Comparison of ENCODE assay signal across 8 cellular contexts in the genomic region with DNA sequence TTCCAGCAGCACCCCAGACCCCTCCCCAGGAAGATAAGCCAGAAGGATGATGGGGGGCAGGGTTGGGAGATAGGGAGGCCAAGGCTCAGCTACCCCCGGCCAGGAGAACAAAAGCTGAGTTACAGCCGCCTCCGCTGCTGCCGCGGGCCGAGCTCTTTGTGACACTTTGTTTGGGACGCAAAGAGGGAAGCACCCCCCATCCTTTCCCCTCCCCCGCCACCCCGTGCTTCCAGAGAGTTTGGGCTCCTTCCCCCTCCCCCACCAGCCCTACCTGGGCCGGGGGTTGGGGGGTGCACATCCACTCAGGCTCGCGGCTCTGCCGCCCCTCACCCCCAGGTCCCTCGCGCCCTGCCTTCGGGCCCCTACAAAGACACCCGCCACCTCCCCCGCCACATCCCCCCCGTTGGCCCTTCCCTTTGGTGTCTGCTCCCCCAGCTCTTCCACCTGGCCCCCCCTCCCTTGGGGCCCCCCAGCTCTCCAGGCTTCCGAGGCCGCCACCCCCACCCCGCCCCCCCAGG. TPM values are rescaled to one million over a fixed set of nuclear protein-coding genes. Genes with fewer than 3 reads are reported as not detected.
DNase-seq lines count a peak whose midpoint lies in the region; ATAC-seq and TF ChIP-seq lines count a peak whose summit lies in the region.

No MANE protein-coding gene starts in this region.

- peak overlapping the region; percentile 81 to 84 for H3K4me3 Mint-ChIP-seq in activated T-cell treated with anti-CD3 and anti-CD28 coated beads, Interleukin-2, amount 50 U/mL, for 72 hours

- intact Hi-C loops in body of pancreas (cut with DNase I): no loop called here
- intact Hi-C loops in lower lobe of right lung (cut with DNase I): loop anchor here (5.0 kb wide), 1 partner anchor 75 kb away; no protein-coding TSS in a partner anchor
- intact Hi-C loops in upper lobe of right lung (cut with DNase I): no loop called here

- H3K9me3 ChIP-seq in body of pancreas (no peaks in the 10 kb centered on the region), lower lobe of right lung (no peaks in the 10 kb centered on the region), upper lobe of right lung (no peaks in the 10 kb centered on the region)

- TF ChIP-seq POLR2A in body of pancreas (IDR thresholded peaks at IDR 0.05): peak in 2 of 3 donors; percentile 6 to 16

- peak in 1 of 2 donors; percentile 13 for DNase-seq in activated T-cell treated with anti-CD3 and anti-CD28 coated beads, Interleukin-2, amount 50 U/mL, for 72 hours
- DNase-seq in activated T-cell treated with anti-CD3 and anti-CD28 coated beads for 4 hours: no peak
- DNase-seq in body of pancreas: peak in 2 of 4 donors; percentile 41 to 56
- peak; percentile 64 for DNase-seq in lower lobe of right lung
- no peak for DNase-seq in upper lobe of right lung
- no peak for DNase-seq in mesenteric fat pad (ENCODE audit: low spot score)

- H3K27ac ChIP-seq in body of pancreas (peak overlapping the region; percentile 72 to 92 (median 86)), lower lobe of right lung (peak overlapping the region; percentile 75), upper lobe of right lung (peak overlapping the region; percentile 65)

- 0 to 4% methylated on average over 11 to 18 of the region's 22 CpGs for WGBS in body of pancreas, 2 donors

- peak overlapping the region; percentile 4 to 40 for H3K4me3 ChIP-seq in body of pancreas
- peak overlapping the region; percentile 50 for H3K4me3 ChIP-seq in lower lobe of right lung
- H3K4me3 ChIP-seq in upper lobe of right lung: peak overlapping the region; percentile 51

- H3K27me3 Mint-ChIP-seq in activated T-cell treated with anti-CD3 and anti-CD28 coated beads, Interleukin-2, amount 50 U/mL, for 72 hours (ENCODE audit: low read depth): peaks cover 12% of the 10 kb centered on the region

- H3K9me3 Mint-ChIP-seq in activated T-cell treated with anti-CD3 and anti-CD28 coated beads, Interleukin-2, amount 50 U/mL, for 72 hours: no peaks in the 10 kb centered on the region

- peak overlapping the region; percentile 64 for H3K27ac Mint-ChIP-seq in activated T-cell treated with anti-CD3 and anti-CD28 coated beads, Interleukin-2, amount 50 U/mL, for 72 hours

- H3K27me3 ChIP-seq in body of pancreas: no peaks in the 10 kb centered on the region
- no peaks in the 10 kb centered on the region for H3K27me3 ChIP-seq in lower lobe of right lung (ENCODE audit: low read depth)
- H3K27me3 ChIP-seq in upper lobe of right lung: no peaks in the 10 kb centered on the region

- H3K4me1 ChIP-seq in body of pancreas (peaks cover 29% of the 10 kb centered on the region), lower lobe of right lung (peaks cover 26% of the 10 kb centered on the region), upper lobe of right lung (peaks cover 27% of the 10 kb centered on the region)

- TF ChIP-seq CTCF in body of pancreas (IDR thresholded peaks at IDR 0.05) (no peak), lower lobe of right lung (IDR thresholded peaks at IDR 0.05) (no peak), upper lobe of right lung (IDR thresholded peaks at IDR 0.05) (no peak)

- H3K36me3 ChIP-seq in body of pancreas (replicated peaks in 1 of 2; ENCODE audit: insufficient read depth in 1 of 2, low read depth in 2 of 2) (no peaks in the 10 kb centered on the region), lower lobe of right lung (peaks cover 10% of the 10 kb centered on the region), upper lobe of right lung (peaks cover 5% of the 10 kb centered on the region)

- H3K36me3 Mint-ChIP-seq in activated T-cell treated with anti-CD3 and anti-CD28 coated beads, Interleukin-2, amount 50 U/mL, for 72 hours (ENCODE audit: insufficient read depth in 2 of 2): peaks cover 0 to 2% of the 10 kb centered on the region in 2 donors

- H3K4me1 Mint-ChIP-seq in activated T-cell treated with anti-CD3 and anti-CD28 coated beads, Interleukin-2, amount 50 U/mL, for 72 hours (ENCODE audit: low read depth): peaks cover 46% of the 10 kb centered on the region

- peak in 1 of 2 donors; percentile 2 for ATAC-seq in activated T-cell treated with anti-CD3 and anti-CD28 coated beads, Interleukin-2, amount 50 U/mL, for 72 hours (replicated peaks in 1 of 2)
- ATAC-seq in body of pancreas (peak; percentile 12), lower lobe of right lung (peak; percentile 6 to 27), upper lobe of right lung (peak; percentile 30), GM18502 (IDR thresholded peaks at IDR 0.05; ENCODE audit: poor library complexity, unreplicated experiment) (no peak), GM18909 (IDR thresholded peaks at IDR 0.05; ENCODE audit: poor library complexity, unreplicated experiment) (no peak)

RNA-seq across cellular contexts. Expression of a gene that starts 0.8 kb away (rescaled TPM):
- 10 to 100 TPM; 11.2 to 12.4 TPM for total RNA-seq in activated T-cell treated with anti-CD3 and anti-CD28 coated beads, Interleukin-2, amount 50 U/mL, for 72 hours
- total RNA-seq in body of pancreas (10 to 100 TPM; 28.3 to 39.2 TPM), lower lobe of right lung (46.1 TPM), upper lobe of right lung (52.8 TPM), mesenteric fat pad (80.6 TPM)

RNA-seq across cellular contexts. Expression of a gene that starts 3.2 kb away (rescaled TPM):
- under 1 TPM in 1 of 2 donors, not detected in 1; 0.35 TPM for total RNA-seq in activated T-cell treated with anti-CD3 and anti-CD28 coated beads, Interleukin-2, amount 50 U/mL, for 72 hours
- total RNA-seq in body of pancreas (1 to 10 TPM in 1 of 2 donors, not detected in 1; 1.3 TPM), lower lobe of right lung (0.50 TPM), upper lobe of right lung (0.67 TPM), mesenteric fat pad (2.2 TPM)

RNA-seq across cellular contexts. Expression of a gene that starts 27.6 kb away (rescaled TPM):
- total RNA-seq in activated T-cell treated with anti-CD3 and anti-CD28 coated beads, Interleukin-2, amount 50 U/mL, for 72 hours: under 1 TPM; 0.26 to 0.37 TPM
- total RNA-seq in body of pancreas (100 to 1,000 TPM in 1 of 2 donors, 10 to 100 TPM in 1; 58.4 to 142 TPM), lower lobe of right lung (28.5 TPM), upper lobe of right lung (39.2 TPM), mesenteric fat pad (81.1 TPM)

RNA-seq across cellular contexts. Expression of a gene that starts 40.1 kb away (rescaled TPM):
- not detected for total RNA-seq in activated T-cell treated with anti-CD3 and anti-CD28 coated beads, Interleukin-2, amount 50 U/mL, for 72 hours
- not detected for total RNA-seq in body of pancreas
- not detected for total RNA-seq in lower lobe of right lung
- total RNA-seq in upper lobe of right lung: not detected
- not detected for total RNA-seq in mesenteric fat pad

RNA-seq across cellular contexts. Expression of a gene that starts 55.5 kb away (rescaled TPM):
- not detected for total RNA-seq in activated T-cell treated with anti-CD3 and anti-CD28 coated beads, Interleukin-2, amount 50 U/mL, for 72 hours
- 1 to 10 TPM in 1 of 2 donors, not detected in 1; 1.0 TPM for total RNA-seq in body of pancreas
- total RNA-seq in lower lobe of right lung: not detected
- total RNA-seq in upper lobe of right lung: not detected
- total RNA-seq in mesenteric fat pad: 0.39 TPM

Comparison
In these comparisons a context has a peak if more than half of its experiments do, and no peak if none do; other contexts are left out.
1. ATAC-seq: peak in body of pancreas (single experiment), lower lobe of right lung (2 of 2) and upper lobe of right lung (single experiment); none in GM18502 (single experiment) and GM18909 (single experiment).
2. RNA of a gene that starts 27.6 kb away (total RNA-seq): 58.4 to 142 TPM in body of pancreas, 81.1 TPM in mesenteric fat pad (single experiment), 39.2 TPM in upper lobe of right lung (single experiment) and 28.5 TPM in lower lobe of right lung (single experiment); 0.26 to 0.37 TPM in activated T-cell treated with anti-CD3 and anti-CD28 coated beads, Interleukin-2, amount 50 U/mL, for 72 hours; every median in the first group is over 10 times any median in the second.
3. Peak in every context shown above with its lines, with median percentiles within 50 percentile points of each other: H3K27ac ChIP-seq and H3K4me3 ChIP-seq.